ENCODE assay signal across 1 cellular context in genomic region chr15:75843618-75844610, GRCh38.
A peak's percentile ranks its signal among the peaks of the same experiment; 100 is the strongest.
TF ChIP-seq lines count a peak whose summit lies in the region.

No MANE protein-coding gene starts in this region.

TF ChIP-seq in HEK293, 187 proteins besides CTCF, POLR2A, EP300 and RAD21 (continued from another document):
- TF ChIP-seq ZBTB10 (tag by site-specific recombination; IDR thresholded peaks at IDR 0.05) (no peak), SP7 (tag by site-specific recombination; IDR thresholded peaks at IDR 0.05) (peak; percentile 50), INSM2 (tag by site-specific recombination; IDR thresholded peaks at IDR 0.05) (no peak), ZNF600 (tag by site-specific recombination; IDR thresholded peaks at IDR 0.05) (peak; percentile 96), ZNF341 (tag by site-specific recombination; IDR thresholded peaks at IDR 0.05; ENCODE audit: low read depth) (peak; percentile 96), SP3 (tag by site-specific recombination; IDR thresholded peaks at IDR 0.05) (peak; percentile 84), PRDM1 (tag by site-specific recombination; IDR thresholded peaks at IDR 0.05) (peak; percentile 53), SP2 (tag by site-specific recombination; IDR thresholded peaks at IDR 0.05) (peak; percentile 68), ZNF362 (tag by site-specific recombination; IDR thresholded peaks at IDR 0.05) (no peak), ZNF544 (tag by site-specific recombination; IDR thresholded peaks at IDR 0.05) (no peak), ZNF560 (tag by site-specific recombination; IDR thresholded peaks at IDR 0.05; ENCODE audit: borderline replicate concordance) (no peak), ZNF138 (tag by site-specific recombination; IDR thresholded peaks at IDR 0.05; ENCODE audit: borderline replicate concordance) (no peak), ZNF76 (tag by site-specific recombination; IDR thresholded peaks at IDR 0.05; ENCODE audit: borderline replicate concordance, low read depth) (no peak), ZNF112 (tag by site-specific recombination; IDR thresholded peaks at IDR 0.05) (no peak), ZNF280D (tag by site-specific recombination; IDR thresholded peaks at IDR 0.05) (no peak), KLF7 (tag by site-specific recombination; IDR thresholded peaks at IDR 0.05; ENCODE audit: borderline replicate concordance) (0 out of 2 replicates have a peak, but pooled peaks have one; percentile 12), PRDM6 (tag by site-specific recombination; IDR thresholded peaks at IDR 0.05) (no peak), ZSCAN16 (tag by site-specific recombination; IDR thresholded peaks at IDR 0.05) (no peak), PRDM10 (tag by site-specific recombination; IDR thresholded peaks at IDR 0.05) (peak; percentile 99), YY1 (tag by site-specific recombination; IDR thresholded peaks at IDR 0.05) (peak; percentile 44; the same call in 1 of the 2 replicates), ZNF791 (tag by site-specific recombination; IDR thresholded peaks at IDR 0.05) (no peak), ZNF449 (tag by site-specific recombination; IDR thresholded peaks at IDR 0.05) (no peak), ZNF530 (tag by site-specific recombination; IDR thresholded peaks at IDR 0.05; ENCODE audit: low read depth) (no peak), REPIN1 (tag by site-specific recombination; IDR thresholded peaks at IDR 0.05; ENCODE audit: low read depth) (no peak), ZBTB20 (tag by site-specific recombination; IDR thresholded peaks at IDR 0.05) (peak; percentile 77; the same call in 1 of the 2 replicates), ZBTB7A (tag by site-specific recombination; IDR thresholded peaks at IDR 0.05; ENCODE audit: low read depth) (peak; percentile 13), ZBTB6 (tag by site-specific recombination; IDR thresholded peaks at IDR 0.05) (0 out of 2 replicates have a peak, but pooled peaks have one; percentile 15), ZNF513 (tag by site-specific recombination; IDR thresholded peaks at IDR 0.05) (no peak), ZNF248 (tag by site-specific recombination; IDR thresholded peaks at IDR 0.05) (no peak), GLIS2 (tag by site-specific recombination; IDR thresholded peaks at IDR 0.05) (peak; percentile 93), ZNF701 (tag by site-specific recombination; IDR thresholded peaks at IDR 0.05) (no peak), ZSCAN23 (tag by site-specific recombination; IDR thresholded peaks at IDR 0.05) (0 out of 2 replicates have a peak, but pooled peaks have one; percentile 23), ZNF654 (tag by site-specific recombination; IDR thresholded peaks at IDR 0.05; ENCODE audit: low read depth) (no peak), TCF7L2 (IDR thresholded peaks at IDR 0.05; ENCODE audit: borderline replicate concordance, low read depth, low read length) (no peak), KLF10 (tag by site-specific recombination; IDR thresholded peaks at IDR 0.05) (0 out of 2 replicates have a peak, but pooled peaks have one; percentile 32), ZSCAN5A (tag by site-specific recombination; IDR thresholded peaks at IDR 0.05) (0 out of 2 replicates have a peak, but pooled peaks have one; percentile 22)
